In genomic region chr20:1321654-1321939, GRCh38 we compare ENCODE assay signal across 28 cellular contexts. TPM values are rescaled to one million over a fixed set of nuclear protein-coding genes. Genes with fewer than 3 reads are reported as not detected.
DNase-seq lines count a peak whose midpoint lies in the region; ATAC-seq and TF ChIP-seq lines count a peak whose summit lies in the region.
"Had no signal": no experiment of that assay in that cellular context is flagged by ENCODE, and none has a peak within 500 bp of the region (broad histone marks: within the 10 kb centered on the region; RNA-seq: fewer than 3 reads in every experiment).

No MANE protein-coding gene starts in this region.

- TF ChIP-seq POLR2A in heart left ventricle (IDR thresholded peaks at IDR 0.05) = no peak

- intact Hi-C loops in heart left ventricle (cut with DNase I) (loop anchor here in 1 of 10 donors (5.0 kb wide), 1 partner anchor 71 kb away; the partner anchor contains the start of gene FKBP1A), left cardiac atrium (cut with DNase I) (loop anchor here in 1 of 2 donors (5.0 kb wide), 1 partner anchor 66 kb away; no protein-coding TSS in a partner anchor), dorsolateral prefrontal cortex (cut with DNase I) (loop anchor here in 1 of 2 donors (10.0 kb wide), 1 partner anchor 453 kb away; no protein-coding TSS in a partner anchor)

- ATAC-seq in heart left ventricle (no peak), left cardiac atrium (no peak)
- ATAC-seq: CD8-positive, alpha-beta T cell; gastroesophageal sphincter; K562; naive thymus-derived CD4-positive, alpha-beta T cell had no signal

- peak overlapping the region in 2 of 5 donors; percentile 7 to 44 for H3K9ac ChIP-seq in subcutaneous abdominal adipose tissue (ENCODE audit: low read length in 5 of 5)

- H3K36me3 ChIP-seq in heart left ventricle (no peaks in the 10 kb centered on the region), muscle layer of duodenum (ENCODE audit: control insufficient read depth in 1 of 2, insufficient read depth in 2 of 2, low read length in 2 of 2) (peaks cover 0 to 4% of the 10 kb centered on the region in 2 donors), subcutaneous abdominal adipose tissue (ENCODE audit: control insufficient read depth in 5 of 5, insufficient read depth in 5 of 5, low read length in 5 of 5) (no peaks in the 10 kb centered on the region)
- H3K36me3 ChIP-seq: ascending aorta, gastroesophageal sphincter, MG63, sigmoid colon had no signal

- 43 to 63% (median 47%) methylated on average over 4 of the region's 4 CpGs for WGBS in heart left ventricle, 4 donors

- H3K27me3 ChIP-seq in heart left ventricle (no peaks in the 10 kb centered on the region), dorsolateral prefrontal cortex (no peaks in the 10 kb centered on the region), muscle layer of duodenum (ENCODE audit: low read depth, low read length) (no peaks in the 10 kb centered on the region), subcutaneous abdominal adipose tissue (ENCODE audit: control insufficient read depth in 5 of 5, insufficient read depth in 4 of 5, low read length in 5 of 5) (peaks cover 0 to 3% (median 0%) of the 10 kb centered on the region in 5 donors)
- H3K27me3 ChIP-seq: ascending aorta, MG63, sigmoid colon had no signal

- TF ChIP-seq CTCF in heart left ventricle (IDR thresholded peaks at IDR 0.05) = no peak
- TF ChIP-seq CTCF in dorsolateral prefrontal cortex (IDR thresholded peaks at IDR 0.05 in 54 of 56, conservative IDR thresholded peaks at IDR 0.05 in 2 of 56; ENCODE audit: low read depth in 1 of 56, partially characterized antibody in 56 of 56) = no peak

- DNase-seq in heart left ventricle (no peak), left cardiac atrium (no peak), dorsolateral prefrontal cortex (no peak), COLO829 (ENCODE audit: low spot score) (no peak), NCI-H128 (lab: John Stamatoyannopoulos, UW; ENCODE audit: unreplicated experiment) (no peak), NCI-H1436 (lab: John Stamatoyannopoulos, UW) (no peak)
- DNase-seq: activated B cell treated with CpG ODN at 0.5 μM for 24 hours; activated CD4-positive, alpha-beta T cell treated with anti-CD3 and anti-CD28 coated beads, Interleukin-2, amount 50 U/mL, for 4 hours; activated naive CD8-positive, alpha-beta T cell treated with anti-CD3 and anti-CD28 coated beads for 36 hours; AML-193; CD8-positive, alpha-beta T cell; DMS53; effector CD4-positive, alpha-beta T cell; GF-D8; GOT3; MG63; naive thymus-derived CD4-positive, alpha-beta T cell; NCI-H1417; NCI-H446; OCI-M1; SHP77 treated with DMSO at 0.1 percent for 48 hours; T-helper 9 cell had no signal

- H3K9me3 ChIP-seq in heart left ventricle (no peaks in the 10 kb centered on the region), muscle layer of duodenum (ENCODE audit: control insufficient read depth in 1 of 2, low read length in 2 of 2) (no peaks in the 10 kb centered on the region), subcutaneous abdominal adipose tissue (ENCODE audit: control insufficient read depth in 5 of 5, low read length in 5 of 5) (no peaks in the 10 kb centered on the region)
- H3K9me3 ChIP-seq: ascending aorta, gastroesophageal sphincter, MG63, sigmoid colon had no signal

- H3K4me1 ChIP-seq in heart left ventricle (peaks cover 5 to 52% (median 37%) of the 10 kb centered on the region in 12 donors), muscle layer of duodenum (ENCODE audit: control insufficient read depth in 1 of 2, insufficient read depth in 2 of 2, low read length in 2 of 2) (peaks cover 6 to 7% of the 10 kb centered on the region in 2 donors), subcutaneous abdominal adipose tissue (ENCODE audit: control insufficient read depth in 5 of 5, insufficient read depth in 5 of 5, low read length in 5 of 5) (peaks cover 14 to 57% (median 42%) of the 10 kb centered on the region in 5 donors)

- H3K27ac ChIP-seq in heart left ventricle = peak overlapping the region; percentile 78 to 100 (median 99)
- peak overlapping the region in 33 of 59 donors; percentile 21 to 100 (median 79) for H3K27ac ChIP-seq in dorsolateral prefrontal cortex
- peak overlapping the region; percentile 27 for H3K27ac ChIP-seq in muscle layer of duodenum (ENCODE audit: low read length)
- H3K27ac ChIP-seq in subcutaneous abdominal adipose tissue (ENCODE audit: low read depth, low read length) = peak overlapping the region; percentile 100

- H3K4me3 ChIP-seq in heart left ventricle (no peak overlapping the region), dorsolateral prefrontal cortex (no peak overlapping the region), muscle layer of duodenum (ENCODE audit: low read depth in 1 of 2, low read length in 2 of 2) (no peak overlapping the region), subcutaneous abdominal adipose tissue (ENCODE audit: low read depth in 1 of 5, low read length in 5 of 5) (no peak overlapping the region)
- H3K4me3 ChIP-seq: ascending aorta, gastroesophageal sphincter, K562, MG63, sigmoid colon had no signal

RNA-seq across cellular contexts. Expression of gene SDCBP2, which starts 7.3 kb away (rescaled TPM):
- total RNA-seq in heart left ventricle (1 to 10 TPM in 8 of 9 donors, under 1 TPM in 1; 0.65 to 4.2 (median 2.1) TPM), left cardiac atrium (1 to 10 TPM; 1.4 to 4.4 TPM), dorsolateral prefrontal cortex (10 to 100 TPM in 118 of 120 experiments, 1 to 10 TPM in 2; 6.5 to 34.6 (median 21.2) TPM)
- polyA plus RNA-seq in heart left ventricle = 1 to 10 TPM; 1.8 to 3.6 TPM
- total RNA-seq: ascending aorta had no signal

RNA-seq across cellular contexts. Expression of gene SNPH, which starts 55.5 kb away (rescaled TPM):
- 10 to 100 TPM in 7 of 9 donors, 1 to 10 TPM in 2; 6.5 to 17.4 (median 11.7) TPM for total RNA-seq in heart left ventricle
- 1 to 10 TPM; 4.3 to 5.8 TPM for polyA plus RNA-seq in heart left ventricle
- 1 to 10 TPM; 4.6 to 5.5 TPM for total RNA-seq in left cardiac atrium
- 100 to 1,000 TPM in 109 of 120 experiments, 10 to 100 TPM in 11; 41.7 to 197 (median 132) TPM for total RNA-seq in dorsolateral prefrontal cortex

Comparison
In these comparisons a context has a peak if more than half of its experiments do, and no peak if none do; other contexts are left out.
1. H3K27ac ChIP-seq: peak in every context shown above with its lines; median percentile 100 in subcutaneous abdominal adipose tissue; 99 in heart left ventricle; 79 in dorsolateral prefrontal cortex; 27 in muscle layer of duodenum.